In genomic region chr15:89087066-89087829, GRCh38 we compare ENCODE assay signal across 8 cellular contexts. TPM values are rescaled to one million over a fixed set of nuclear protein-coding genes. Genes with fewer than 3 reads are reported as not detected.
A peak's percentile ranks its signal among the peaks of the same experiment; 100 is the strongest.
DNase-seq lines count a peak whose midpoint lies in the region; ATAC-seq and TF ChIP-seq lines count a peak whose summit lies in the region.

No MANE protein-coding gene starts in this region.

- no peak for TF ChIP-seq POLR2A in prostate gland (IDR thresholded peaks at IDR 0.05)

- H3K4me3 ChIP-seq in Panc1 (ENCODE audit: low read depth in 2 of 2, low read length in 2 of 2) (peak overlapping the region; percentile 67 to 84), fibroblast of the aortic adventitia (ENCODE audit: low read depth, low read length) (peak overlapping the region; percentile 50), prostate gland (peak overlapping the region; percentile 37 to 86)

- H3K9me3 Mint-ChIP-seq in CD4-positive, alpha-beta T cell, result no peaks in the 10 kb centered on the region

- H3K27me3 ChIP-seq in CD4-positive, alpha-beta T cell (ENCODE audit: control insufficient read depth, insufficient read depth, low read length), result no peaks in the 10 kb centered on the region
- no peaks in the 10 kb centered on the region for H3K27me3 ChIP-seq in Panc1 (ENCODE audit: control insufficient read depth, insufficient read depth, low read length)
- no peaks in the 10 kb centered on the region for H3K27me3 ChIP-seq in prostate gland (replicated peaks; ENCODE audit: insufficient read depth)

- no peaks in the 10 kb centered on the region for H3K36me3 Mint-ChIP-seq in CD4-positive, alpha-beta T cell (ENCODE audit: low read depth)

- H3K27me3 Mint-ChIP-seq in CD4-positive, alpha-beta T cell, result no peaks in the 10 kb centered on the region

- no peak for DNase-seq in CD4-positive, alpha-beta T cell
- DNase-seq in Panc1 (ENCODE audit: low read depth, low spot score), result no peak
- no peak for DNase-seq in fibroblast of the aortic adventitia (ENCODE audit: low read depth)
- no peak for DNase-seq in prostate gland (ENCODE audit: low spot score)
- no peak for DNase-seq in hippocampal formation (lab: John Stamatoyannopoulos, UW)
- no peak for DNase-seq in effector CD8-positive, alpha-beta T cell (lab: John Stamatoyannopoulos, UW)
- DNase-seq in GM13976 (ENCODE audit: low spot score), result no peak
- no peak for DNase-seq in Ammon's horn (ENCODE audit: low spot score)

- H3K36me3 ChIP-seq in Panc1 (ENCODE audit: control insufficient read depth, insufficient read depth, low read length), result no peaks in the 10 kb centered on the region; the same call in 1 of the 2 replicates
- no peaks in the 10 kb centered on the region for H3K36me3 ChIP-seq in prostate gland

- peak overlapping the region; percentile 32 for H3K27ac ChIP-seq in CD4-positive, alpha-beta T cell (ENCODE audit: low read depth, low read length)
- H3K27ac ChIP-seq in Panc1 (ENCODE audit: low read length), result peak overlapping the region; percentile 97
- H3K27ac ChIP-seq in prostate gland, result peak overlapping the region; percentile 92 to 95

- in situ Hi-C loops in Panc1 (cut with HindIII; ENCODE audit: low pct_unique_long_range_greater_than_20kb, low sequenced_read_pairs) (no loop called here), GM13976 (cut with MboI; ENCODE audit: low sequenced_read_pairs, unreplicated experiment) (no loop called here)

- no peak for ATAC-seq in CD4-positive, alpha-beta T cell (ENCODE audit: poor library complexity)
- ATAC-seq in Panc1, result no peak

- H3K4me3 Mint-ChIP-seq in CD4-positive, alpha-beta T cell, result peak overlapping the region; percentile 21

- no peak for TF ChIP-seq CTCF in CD4-positive, alpha-beta T cell (IDR thresholded peaks at IDR 0.05)
- TF ChIP-seq CTCF in Panc1 (IDR thresholded peaks at IDR 0.05) (no peak), fibroblast of the aortic adventitia (IDR thresholded peaks at IDR 0.05; ENCODE audit: insufficient read depth, low read length) (no peak), prostate gland (IDR thresholded peaks at IDR 0.05) (no peak), GM13976 (IDR thresholded peaks at IDR 0.05; ENCODE audit: borderline replicate concordance, control extremely low read depth, extremely low read depth, insufficient read depth, missing control alignments) (no peak)

- no peak overlapping the region for H3K27ac Mint-ChIP-seq in CD4-positive, alpha-beta T cell

- WGBS in prostate gland, result 50% methylated on average over 13 of the region's 13 CpGs

- no peaks in the 10 kb centered on the region for H3K9me3 ChIP-seq in CD4-positive, alpha-beta T cell (ENCODE audit: control insufficient read depth, low read length)
- H3K9me3 ChIP-seq in Panc1 (ENCODE audit: control insufficient read depth, insufficient read depth, low read depth, low read length), result no peaks in the 10 kb centered on the region
- H3K9me3 ChIP-seq in prostate gland, result no peaks in the 10 kb centered on the region

- intact Hi-C loops in CD4-positive, alpha-beta T cell (cut with DNase I, micrococcal nuclease), result loop anchor here in 1 of 2 experiments (2.0 to 10.0 kb wide), 6 partner anchors 154 to 620 kb away; partner anchors contain the start of genes AEN, DET1, MRPL46 and MRPS11
- intact Hi-C loops in Panc1 (cut with micrococcal nuclease; ENCODE audit: unreplicated experiment) (no loop called here), prostate gland (cut with DNase I) (loop anchor here (2.0 kb wide), 1 partner anchor 60 kb away; no protein-coding TSS in a partner anchor)

- peaks cover 32% of the 10 kb centered on the region for H3K4me1 ChIP-seq in Panc1 (ENCODE audit: control insufficient read depth, insufficient read depth, low read length)
- peaks cover 5% of the 10 kb centered on the region for H3K4me1 ChIP-seq in prostate gland (replicated peaks)

- POLR2A ChIA-PET in CD4-positive, alpha-beta T cell (lab: Charles Lee), result interaction anchor here (1.0 to 3.5 kb wide), 18 partner anchors 8 to 620 kb away, joined by 3 to 34 read pairs (median 5); partner anchors contain the start of genes AEN, FANCI, MFGE8 and MRPL46
- POLR2A ChIA-PET in Panc1 (lab: Charles Lee), result interaction anchor here (0.6 to 1.2 kb wide), 3 partner anchors 11 to 102 kb away, joined by 3 to 7 read pairs (median 5); no protein-coding TSS in a partner anchor

- TSS peak; percentile 78 for BruUV-seq in Panc1 (replicated peaks; lab: Mats Ljungman, UMichigan)

- CTCF ChIA-PET in CD4-positive, alpha-beta T cell (lab: Charles Lee), result interaction anchor here (0.7 to 1.5 kb wide), 7 partner anchors 29 to 463 kb away, joined by 3 to 11 read pairs (median 4); no protein-coding TSS in a partner anchor
- CTCF ChIA-PET in Panc1 (lab: Charles Lee), result interaction anchor here (0.8 to 2.4 kb wide), 3 partner anchors 9 to 84 kb away, joined by 4 to 6 read pairs (median 4); no protein-coding TSS in a partner anchor

- peaks cover 30% of the 10 kb centered on the region for H3K4me1 Mint-ChIP-seq in CD4-positive, alpha-beta T cell (ENCODE audit: low read depth)

RNA-seq across cellular contexts. Expression of gene ABHD2, which starts 1.0 kb away (rescaled TPM):
- 10 to 100 TPM; 36.0 to 39.2 TPM for total RNA-seq in CD4-positive, alpha-beta T cell
- total RNA-seq in Panc1 (2021; ENCODE audit: unreplicated experiment) (95.0 TPM), fibroblast of the aortic adventitia (ENCODE audit: low replicate concordance) (34.5 and 100 TPM in 2 replicates), prostate gland (100 to 1,000 TPM; 111 to 253 TPM)
- polyA plus RNA-seq in Panc1 (2012; ENCODE audit: insufficient read length), result 41.2 TPM

Comparison
In these comparisons a context has a peak if more than half of its experiments do, and no peak if none do; other contexts are left out.
1. H3K27ac ChIP-seq: peak in every context shown above with its lines; median percentile 97 in Panc1; 94 in prostate gland; 32 in CD4-positive, alpha-beta T cell.